ENCODE assay signal across 13 cellular contexts in genomic region chr3:89179355-89179997, GRCh38.
DNase-seq lines count a peak whose midpoint lies in the region; ATAC-seq and TF ChIP-seq lines count a peak whose summit lies in the region.
"Had no signal": no experiment of that assay in that cellular context is flagged by ENCODE, and none has a peak within 500 bp of the region (broad histone marks: within the 10 kb centered on the region; RNA-seq: fewer than 3 reads in every experiment).

No MANE protein-coding gene starts in this region.

- WGBS in endodermal cell (ENCODE audit: insufficient coverage in 1 of 2, insufficient read length in 1 of 2), 2 experiments, result 49 to 63% methylated on average over 1 to 3 of the region's 3 CpGs
- 65% methylated on average over 3 of the region's 3 CpGs for WGBS in smooth muscle cell (ENCODE audit: low lambda C conversion rate)

- H3K4me2 ChIP-seq in smooth muscle cell (peak overlapping the region; percentile 1), Karpas-422 (ENCODE audit: low read depth, low read length, poor library complexity, severe bottlenecking) (no peak overlapping the region)

- ATAC-seq in GM21825 (IDR thresholded peaks at IDR 0.05; ENCODE audit: unreplicated experiment), result no peak

- H4K20me1 ChIP-seq in smooth muscle cell (ENCODE audit: low read depth) (no peaks in the 10 kb centered on the region), Karpas-422 (ENCODE audit: insufficient read depth, low read depth, low read length) (no peaks in the 10 kb centered on the region)

- H3K27ac Mint-ChIP-seq in endodermal cell, result no peak overlapping the region
- H3K27ac Mint-ChIP-seq: activated naive CD4-positive, alpha-beta T cell treated with anti-CD3 and anti-CD28 coated beads, Interleukin-2, amount 10 ng/mL, durations not matched to agents 7 days and 5 days had no signal

- H3K9me3 Mint-ChIP-seq in endodermal cell, result no peaks in the 10 kb centered on the region
- H3K9me3 Mint-ChIP-seq: activated naive CD4-positive, alpha-beta T cell treated with anti-CD3 and anti-CD28 coated beads, Interleukin-2, amount 10 ng/mL, durations not matched to agents 7 days and 5 days had no signal

- no peaks in the 10 kb centered on the region for H3K27me3 Mint-ChIP-seq in endodermal cell (ENCODE audit: insufficient read depth)
- H3K27me3 Mint-ChIP-seq: activated naive CD4-positive, alpha-beta T cell treated with anti-CD3 and anti-CD28 coated beads, Interleukin-2, amount 10 ng/mL, durations not matched to agents 7 days and 5 days had no signal

- DNase-seq in NCI-H1417 (lab: John Stamatoyannopoulos, UW) (peak in 2 of 3 experiments; percentile 55 to 81), NCI-H1417 treated with DMSO at 0.1 percent for 48 hours (lab: John Stamatoyannopoulos, UW) (no peak), HPDE6-E6E7 (ENCODE audit: extremely low spot score) (peak; percentile 42), endodermal cell (no peak), smooth muscle cell (lab: John Stamatoyannopoulos, UW; ENCODE audit: unreplicated experiment) (no peak), Karpas-422 (no peak), NK-92 (lab: John Stamatoyannopoulos, UW; ENCODE audit: unreplicated experiment) (no peak)
- DNase-seq: activated naive CD4-positive, alpha-beta T cell treated with anti-CD3 and anti-CD28 coated beads, Interleukin-2, amount 10 ng/mL, durations not matched to agents 7 days and 5 days; esophagus squamous epithelium; NK-92 treated with Interleukin-12 subunit alpha and Interleukin-12 subunit beta, amount 100 ng/mL, for 24 hours had no signal

- no peaks in the 10 kb centered on the region for H3K27me3 ChIP-seq in endodermal cell (ENCODE audit: control insufficient read depth, insufficient read depth, low read length, poor library complexity, severe bottlenecking)
- H3K27me3 ChIP-seq in smooth muscle cell (ENCODE audit: low read depth), result no peaks in the 10 kb centered on the region
- H3K27me3 ChIP-seq in Karpas-422 (ENCODE audit: low read length), result no peaks in the 10 kb centered on the region
- H3K27me3 ChIP-seq: esophagus squamous epithelium had no signal

- no peaks in the 10 kb centered on the region for H3K9me3 ChIP-seq in endodermal cell (ENCODE audit: control insufficient read depth, low read length)
- no peaks in the 10 kb centered on the region for H3K9me3 ChIP-seq in smooth muscle cell (replicated peaks; ENCODE audit: low read depth)
- H3K9me3 ChIP-seq in Karpas-422 (ENCODE audit: low read length), result 0 out of 2 replicates have a peak, but pooled peaks cover 5% of the 10 kb centered on the region
- H3K9me3 ChIP-seq: esophagus squamous epithelium, thoracic aorta had no signal

- H3K4me3 ChIP-seq in endodermal cell (ENCODE audit: low read length) (no peak overlapping the region), smooth muscle cell (no peak overlapping the region), Karpas-422 (ENCODE audit: low read length) (no peak overlapping the region)
- H3K4me3 ChIP-seq: esophagus squamous epithelium, thoracic aorta had no signal

- H2AFZ ChIP-seq in smooth muscle cell (ENCODE audit: low read depth) (peak overlapping the region; percentile 4), Karpas-422 (ENCODE audit: low read length) (no peak overlapping the region)

- H3K27ac ChIP-seq in endodermal cell (ENCODE audit: low read depth, low read length), result peak overlapping the region; percentile 77
- no peak overlapping the region for H3K27ac ChIP-seq in smooth muscle cell (ENCODE audit: low read depth)
- H3K27ac ChIP-seq in Karpas-422 (ENCODE audit: low read length), result no peak overlapping the region
- H3K27ac ChIP-seq: thoracic aorta, VCaP had no signal

- H3K36me3 Mint-ChIP-seq in endodermal cell (ENCODE audit: low read depth), result no peaks in the 10 kb centered on the region
- H3K36me3 Mint-ChIP-seq: activated naive CD4-positive, alpha-beta T cell treated with anti-CD3 and anti-CD28 coated beads, Interleukin-2, amount 10 ng/mL, durations not matched to agents 7 days and 5 days had no signal

- H3F3A ChIP-seq in smooth muscle cell (ENCODE audit: low read depth), result no peaks in the 10 kb centered on the region

- H3K36me3 ChIP-seq in endodermal cell (ENCODE audit: control insufficient read depth, insufficient read depth, low read length), result no peaks in the 10 kb centered on the region
- H3K36me3 ChIP-seq in smooth muscle cell (ENCODE audit: low read depth), result no peaks in the 10 kb centered on the region
- no peaks in the 10 kb centered on the region for H3K36me3 ChIP-seq in Karpas-422 (ENCODE audit: insufficient read depth, low read length)
- H3K36me3 ChIP-seq: esophagus squamous epithelium, thoracic aorta had no signal

- no peak for TF ChIP-seq CTCF in endodermal cell (conservative IDR thresholded peaks at IDR 0.05)
- no peak for TF ChIP-seq CTCF in smooth muscle cell (IDR thresholded peaks at IDR 0.05; ENCODE audit: borderline replicate concordance, insufficient read depth, poor library complexity, severe bottlenecking)

- H3K4me1 ChIP-seq in endodermal cell (ENCODE audit: control insufficient read depth, insufficient read depth, low read length) (peaks cover 3% of the 10 kb centered on the region), smooth muscle cell (ENCODE audit: low read depth) (peaks cover 8% of the 10 kb centered on the region), Karpas-422 (ENCODE audit: low read length) (no peaks in the 10 kb centered on the region)

- H3K9ac ChIP-seq in endodermal cell (ENCODE audit: extremely low read depth, low read length, poor library complexity, severe bottlenecking) (no peak overlapping the region), smooth muscle cell (ENCODE audit: low read depth) (no peak overlapping the region), Karpas-422 (ENCODE audit: low read length) (no peak overlapping the region)

- peaks cover 10% of the 10 kb centered on the region for H3K4me1 Mint-ChIP-seq in endodermal cell
- H3K4me1 Mint-ChIP-seq: activated naive CD4-positive, alpha-beta T cell treated with anti-CD3 and anti-CD28 coated beads, Interleukin-2, amount 10 ng/mL, durations not matched to agents 7 days and 5 days had no signal

- H3K79me2 ChIP-seq in smooth muscle cell (ENCODE audit: low read depth) (no peaks in the 10 kb centered on the region), Karpas-422 (ENCODE audit: low read length) (no peaks in the 10 kb centered on the region)

- no peak overlapping the region for H3K4me3 Mint-ChIP-seq in endodermal cell
- H3K4me3 Mint-ChIP-seq: activated naive CD4-positive, alpha-beta T cell treated with anti-CD3 and anti-CD28 coated beads, Interleukin-2, amount 10 ng/mL, durations not matched to agents 7 days and 5 days had no signal

- H3K9me2 ChIP-seq in Karpas-422 (replicated peaks; ENCODE audit: insufficient read depth, low read length), result no peaks in the 10 kb centered on the region

Comparison
In these comparisons a context has a peak if more than half of its experiments do, and no peak if none do; other contexts are left out.
1. DNase-seq: peak in NCI-H1417 (2 of 3) and HPDE6-E6E7 (single experiment); none in NCI-H1417 treated with DMSO at 0.1 percent for 48 hours (single experiment), endodermal cell (single experiment), smooth muscle cell (single experiment), Karpas-422 (single experiment) and NK-92 (single experiment).